ENCODE assay signal across 12 cellular contexts in the genomic region with DNA sequence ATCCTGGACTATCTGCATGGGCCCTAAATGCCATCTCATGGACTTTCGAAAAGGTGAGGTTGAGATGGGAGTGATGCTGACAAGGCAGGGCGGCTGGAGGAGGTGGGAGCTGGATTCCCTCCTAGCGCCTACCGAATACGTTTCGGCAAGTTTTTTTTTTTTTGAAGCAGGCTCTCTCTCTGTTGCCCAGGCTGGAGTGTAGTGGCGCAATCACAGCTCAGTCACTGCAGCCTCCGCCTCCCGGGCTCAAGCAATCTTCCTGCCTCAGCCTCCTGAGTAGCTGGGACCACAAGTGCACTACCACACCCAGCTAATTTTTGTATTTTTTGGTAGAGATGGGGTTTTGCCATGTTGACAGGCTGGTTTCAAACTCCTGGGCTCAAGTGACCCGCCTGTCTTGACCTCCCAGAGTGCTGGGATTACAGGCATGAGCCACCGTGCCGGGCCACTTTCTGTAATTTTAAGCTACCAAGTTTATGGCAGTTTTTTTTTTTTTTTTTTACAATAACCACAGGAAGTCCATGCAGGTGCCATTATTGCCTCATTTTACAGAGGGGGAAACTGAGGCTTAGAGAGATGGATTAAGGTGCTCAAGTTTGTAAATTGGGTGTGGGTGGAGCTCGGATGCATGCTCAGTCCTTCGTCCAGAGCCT.
DNase-seq lines count a peak whose midpoint lies in the region; ATAC-seq, FAIRE-seq and TF ChIP-seq lines count a peak whose summit lies in the region.
"Had no signal": no experiment of that assay in that cellular context is flagged by ENCODE, and none has a peak within 500 bp of the region (broad histone marks: within the 10 kb centered on the region; RNA-seq: fewer than 3 reads in every experiment).

No MANE protein-coding gene starts in this region.

- peak overlapping the region in 9 of 11 experiments; percentile 33 to 90 (median 63); a peak in 14 of 22 replicates for H3K4me2 ChIP-seq in BLaER1 treated with 17β-estradiol and CSF1 and Interleukin-3, amounts not matched to agents 10 nM and 100 nM
- H3K4me2 ChIP-seq in HCT116 (ENCODE audit: low read length) (peak overlapping the region; percentile 82), HepG2 (ENCODE audit: low read depth, low read length) (no peak overlapping the region), Karpas-422 (ENCODE audit: low read depth, low read length, poor library complexity, severe bottlenecking) (no peak overlapping the region)

- H4K20me1 ChIP-seq in BLaER1 treated with 17β-estradiol and CSF1 and Interleukin-3, amounts not matched to agents 10 nM and 100 nM: no peaks in the 10 kb centered on the region
- H4K20me1 ChIP-seq in HCT116 (ENCODE audit: insufficient read depth) (no peaks in the 10 kb centered on the region), HepG2 (ENCODE audit: insufficient read depth, low read length) (no peaks in the 10 kb centered on the region), Karpas-422 (ENCODE audit: insufficient read depth, low read depth, low read length) (no peaks in the 10 kb centered on the region)

- no peak for TF ChIP-seq RAD21 in HCT116 (IDR thresholded peaks at IDR 0.05; ENCODE audit: low read depth)
- no peak for TF ChIP-seq RAD21 in HepG2 (CRISPR knock-in tag; IDR thresholded peaks at IDR 0.05)

- no peaks in the 10 kb centered on the region for H3K79me2 ChIP-seq in HCT116 (ENCODE audit: insufficient read depth, low read length)
- no peaks in the 10 kb centered on the region for H3K79me2 ChIP-seq in HepG2 (ENCODE audit: insufficient read depth, low read length)
- H3K79me2 ChIP-seq in Karpas-422 (ENCODE audit: low read length): no peaks in the 10 kb centered on the region

- H3K27ac ChIP-seq in BLaER1 treated with 17β-estradiol and CSF1 and Interleukin-3, amounts not matched to agents 10 nM and 100 nM: peak overlapping the region in 2 of 11 experiments; percentile 31 to 49; a peak in 4 of 22 replicates
- H3K27ac ChIP-seq in HCT116 (ENCODE audit: low read depth, low read length): peak overlapping the region; percentile 61; the same call in 1 of the 2 replicates
- no peak overlapping the region for H3K27ac ChIP-seq in HepG2 (ENCODE audit: extremely low read length, insufficient read depth, low read length)
- H3K27ac ChIP-seq in Karpas-422 (ENCODE audit: low read length): no peak overlapping the region
- H3K27ac ChIP-seq: gastrocnemius medialis had no signal

- no peak overlapping the region for H3K4me3 Mint-ChIP-seq in activated T-helper 1 cell treated with anti-CD3 and anti-CD28 coated beads, Interleukin-12 subunit alpha, Interleukin-12 subunit beta, Interleukin-2, Interleukin-4 antibody, amounts not matched to agents 30 ng/mL and 10 ng/mL and 1 ng/mL, durations not matched to agents 14 hours and 24 hours and 36 hours
- H3K4me3 Mint-ChIP-seq: stimulated activated memory B cell treated with anti-CD40 and anti-IgM and Interleukin-4, amounts not matched to agents 10 μg/mL and 1 μg/mL and 100 μg/mL, for 72 hours had no signal

- intact Hi-C loops in HCT116 (cut with micrococcal nuclease) (no loop called here), HepG2 (cut with micrococcal nuclease; ENCODE audit: unreplicated experiment) (loop anchor here (5.0 to 10.0 kb wide), 2 partner anchors 41 to 84 kb away; no protein-coding TSS in a partner anchor)
- intact Hi-C loops in activated T-helper 1 cell treated with anti-CD3 and anti-CD28 coated beads, Interleukin-12 subunit alpha, Interleukin-12 subunit beta, Interleukin-2, Interleukin-4 antibody, amounts not matched to agents 30 ng/mL and 10 ng/mL and 1 ng/mL, durations not matched to agents 14 hours and 24 hours and 36 hours (cut with micrococcal nuclease): loop anchor here (1.0 to 10.0 kb wide), 5 partner anchors 16 to 356 kb away; partner anchors contain the start of gene CEP112

- peaks cover 42% of the 10 kb centered on the region for H3K4me1 Mint-ChIP-seq in activated T-helper 1 cell treated with anti-CD3 and anti-CD28 coated beads, Interleukin-12 subunit alpha, Interleukin-12 subunit beta, Interleukin-2, Interleukin-4 antibody, amounts not matched to agents 30 ng/mL and 10 ng/mL and 1 ng/mL, durations not matched to agents 14 hours and 24 hours and 36 hours (ENCODE audit: low read depth)
- H3K4me1 Mint-ChIP-seq: stimulated activated memory B cell treated with anti-CD40 and anti-IgM and Interleukin-4, amounts not matched to agents 10 μg/mL and 1 μg/mL and 100 μg/mL, for 72 hours had no signal

- H3K9ac ChIP-seq in BLaER1 treated with 17β-estradiol and CSF1 and Interleukin-3, amounts not matched to agents 10 nM and 100 nM: no peak overlapping the region
- H3K9ac ChIP-seq in HCT116 (ENCODE audit: low read length) (peak overlapping the region; percentile 41), HepG2 (ENCODE audit: insufficient read depth, low read depth, low read length) (no peak overlapping the region), Karpas-422 (ENCODE audit: low read length) (no peak overlapping the region)

- no peaks in the 10 kb centered on the region for H3K9me2 ChIP-seq in HCT116 (ENCODE audit: insufficient read depth)
- no peaks in the 10 kb centered on the region for H3K9me2 ChIP-seq in Karpas-422 (replicated peaks; ENCODE audit: insufficient read depth, low read length)

- DNase-seq in HCT116 (ENCODE audit: low read depth, low spot score) (no peak), HepG2 (ENCODE audit: low spot score) (no peak), Karpas-422 (no peak), GM12891 (ENCODE audit: insufficient read length, low spot score) (no peak)
- no peak for DNase-seq in activated T-helper 1 cell treated with anti-CD3 and anti-CD28 coated beads, Interleukin-12 subunit alpha, Interleukin-12 subunit beta, Interleukin-2, Interleukin-4 antibody, amounts not matched to agents 30 ng/mL and 10 ng/mL and 1 ng/mL, durations not matched to agents 14 hours and 24 hours and 36 hours (ENCODE audit: low spot score)
- DNase-seq: gastrocnemius medialis, occipital lobe, Peyer's patch had no signal

- H3K9me3 Mint-ChIP-seq in activated T-helper 1 cell treated with anti-CD3 and anti-CD28 coated beads, Interleukin-12 subunit alpha, Interleukin-12 subunit beta, Interleukin-2, Interleukin-4 antibody, amounts not matched to agents 30 ng/mL and 10 ng/mL and 1 ng/mL, durations not matched to agents 14 hours and 24 hours and 36 hours: peaks cover 8% of the 10 kb centered on the region

- no peak for TF ChIP-seq EP300 in HepG2 (IDR thresholded peaks at IDR 0.05; ENCODE audit: low read depth in 2 of 2, low read length in 2 of 2)
- no peak for TF ChIP-seq EP300 in HepG2 (CRISPR knock-in tag; IDR thresholded peaks at IDR 0.05; ENCODE audit: borderline replicate concordance)

- in situ Hi-C loops in HepG2 (cut with HindIII; ENCODE audit: extremely low pct_ligation_motif_present, low pct_unique_long_range_greater_than_20kb): no loop called here

- H3K27me3 Mint-ChIP-seq in activated T-helper 1 cell treated with anti-CD3 and anti-CD28 coated beads, Interleukin-12 subunit alpha, Interleukin-12 subunit beta, Interleukin-2, Interleukin-4 antibody, amounts not matched to agents 30 ng/mL and 10 ng/mL and 1 ng/mL, durations not matched to agents 14 hours and 24 hours and 36 hours (ENCODE audit: insufficient read depth): no peaks in the 10 kb centered on the region

- peak overlapping the region; percentile 81 for H3K27ac Mint-ChIP-seq in activated T-helper 1 cell treated with anti-CD3 and anti-CD28 coated beads, Interleukin-12 subunit alpha, Interleukin-12 subunit beta, Interleukin-2, Interleukin-4 antibody, amounts not matched to agents 30 ng/mL and 10 ng/mL and 1 ng/mL, durations not matched to agents 14 hours and 24 hours and 36 hours
- H3K27ac Mint-ChIP-seq: stimulated activated memory B cell treated with anti-CD40 and anti-IgM and Interleukin-4, amounts not matched to agents 10 μg/mL and 1 μg/mL and 100 μg/mL, for 72 hours had no signal

- no peak overlapping the region for H3K4me3 ChIP-seq in BLaER1 treated with 17β-estradiol and CSF1 and Interleukin-3, amounts not matched to agents 10 nM and 100 nM
- H3K4me3 ChIP-seq in HCT116 (replicated peaks in 1 of 2; ENCODE audit: low read depth in 1 of 2, low read length in 2 of 2) (peak overlapping the region in 1 of 2 experiments; percentile 50; a peak in 2 of 4 replicates), HepG2 (replicated peaks in 1 of 3; ENCODE audit: insufficient read depth in 1 of 3, low read depth in 2 of 3, low read length in 3 of 3) (no peak overlapping the region), Karpas-422 (ENCODE audit: low read length) (no peak overlapping the region)
- H3K4me3 ChIP-seq: gastrocnemius medialis, Peyer's patch had no signal

- H3K4me1 ChIP-seq in BLaER1 treated with 17β-estradiol and CSF1 and Interleukin-3, amounts not matched to agents 10 nM and 100 nM: peaks cover 10 to 64% (median 16%) of the 10 kb centered on the region in 10 experiments
- peaks cover 51% of the 10 kb centered on the region in 2 experiments for H3K4me1 ChIP-seq in HCT116 (ENCODE audit: control insufficient read depth in 1 of 2, insufficient read depth in 2 of 2, low read length in 2 of 2)
- peaks cover 71% of the 10 kb centered on the region for H3K4me1 ChIP-seq in HepG2 (ENCODE audit: insufficient read depth, low read length)
- peaks cover 17% of the 10 kb centered on the region for H3K4me1 ChIP-seq in Karpas-422 (ENCODE audit: low read length)
- H3K4me1 ChIP-seq: gastrocnemius medialis had no signal

- H2AFZ ChIP-seq in HCT116 (ENCODE audit: low read depth, low read length, poor library complexity, severe bottlenecking) (no peak overlapping the region), HepG2 (ENCODE audit: low read length) (no peak overlapping the region), Karpas-422 (ENCODE audit: low read length) (no peak overlapping the region)

- ATAC-seq in HCT116 (no peak), HepG2 (no peak; the same call in 2 of the 3 replicates), GM18505 (IDR thresholded peaks at IDR 0.05; ENCODE audit: unreplicated experiment) (no peak), GM21381 (IDR thresholded peaks at IDR 0.05; ENCODE audit: unreplicated experiment) (no peak)
- ATAC-seq: gastrocnemius medialis; stimulated activated memory B cell treated with anti-CD40 and anti-IgM and Interleukin-4, amounts not matched to agents 10 μg/mL and 1 μg/mL and 100 μg/mL, for 72 hours had no signal

- TF ChIP-seq POLR2A in HCT116 (IDR thresholded peaks at IDR 0.05; ENCODE audit: borderline replicate concordance, extremely low read depth, insufficient read depth, insufficient read length) (no peak), HepG2 (IDR thresholded peaks at IDR 0.05; ENCODE audit: insufficient read depth in 1 of 2, low read depth in 2 of 2, low read length in 2 of 2) (no peak), GM12891 (IDR thresholded peaks at IDR 0.05; ENCODE audit: low read depth, low read length) (no peak), GM18505 (IDR thresholded peaks at IDR 0.05; ENCODE audit: borderline replicate concordance, extremely low read depth, insufficient read depth, insufficient read length) (no peak)

- peaks cover 0 to 45% (median 4%) of the 10 kb centered on the region in 11 experiments; a peak in 8 of 22 replicates for H3K36me3 ChIP-seq in BLaER1 treated with 17β-estradiol and CSF1 and Interleukin-3, amounts not matched to agents 10 nM and 100 nM
- no peaks in the 10 kb centered on the region for H3K36me3 ChIP-seq in HCT116 (ENCODE audit: control insufficient read depth in 1 of 2, insufficient read depth in 2 of 2, low read length in 2 of 2)
- no peaks in the 10 kb centered on the region; a peak in 1 of 5 replicates for H3K36me3 ChIP-seq in HepG2 (replicated peaks in 1 of 2; ENCODE audit: control insufficient read depth in 1 of 2, insufficient read depth in 2 of 2, low read length in 2 of 2)
- no peaks in the 10 kb centered on the region; the same call in 1 of the 2 replicates for H3K36me3 ChIP-seq in Karpas-422 (ENCODE audit: insufficient read depth, low read length)
- H3K36me3 ChIP-seq: gastrocnemius medialis, Peyer's patch had no signal

- RAD21 ChIA-PET in HCT116 (lab: Charles Lee; ENCODE audit: low non-redundant PET in 1 of 2, low total read pairs in 2 of 2, uncharacterized antibody in 2 of 2, unreplicated experiment in 2 of 2): no interaction called here

- H3K36me3 Mint-ChIP-seq in activated T-helper 1 cell treated with anti-CD3 and anti-CD28 coated beads, Interleukin-12 subunit alpha, Interleukin-12 subunit beta, Interleukin-2, Interleukin-4 antibody, amounts not matched to agents 30 ng/mL and 10 ng/mL and 1 ng/mL, durations not matched to agents 14 hours and 24 hours and 36 hours (ENCODE audit: low read depth): peaks cover 20% of the 10 kb centered on the region
- H3K36me3 Mint-ChIP-seq: stimulated activated memory B cell treated with anti-CD40 and anti-IgM and Interleukin-4, amounts not matched to agents 10 μg/mL and 1 μg/mL and 100 μg/mL, for 72 hours had no signal

- peaks cover 24 to 58% (median 30%) of the 10 kb centered on the region in 11 experiments for H3K9me3 ChIP-seq in BLaER1 treated with 17β-estradiol and CSF1 and Interleukin-3, amounts not matched to agents 10 nM and 100 nM (replicated peaks in 1 of 11)
- peaks cover 0 to 15% of the 10 kb centered on the region in 2 experiments; a peak in 1 of 4 replicates for H3K9me3 ChIP-seq in HCT116 (ENCODE audit: control insufficient read depth in 1 of 2, insufficient read depth in 1 of 2, low read depth in 1 of 2, low read length in 2 of 2)
- no peaks in the 10 kb centered on the region for H3K9me3 ChIP-seq in HepG2 (ENCODE audit: low read length)
- peaks cover 8% of the 10 kb centered on the region for H3K9me3 ChIP-seq in Karpas-422 (ENCODE audit: low read length)
- H3K9me3 ChIP-seq: gastrocnemius medialis, Peyer's patch had no signal

- POLR2A ChIA-PET in HCT116 (lab: Charles Lee): interaction anchor here (0.6 kb wide), 1 partner anchor 11 kb away, joined by 4 read pairs; no protein-coding TSS in a partner anchor
- POLR2A ChIA-PET in HepG2 (lab: Yijun Ruan, JAX): interaction anchor here (1.3 kb wide), 1 partner anchor 19 kb away, joined by 3 read pairs; no protein-coding TSS in a partner anchor

- TF ChIP-seq CTCF in HCT116 (IDR thresholded peaks at IDR 0.05 in 2 of 3, conservative IDR thresholded peaks at IDR 0.05 in 1 of 3; ENCODE audit: borderline replicate concordance in 1 of 3, insufficient read depth in 1 of 3, low read depth in 2 of 3, low read length in 2 of 3): no peak
- TF ChIP-seq CTCF in HepG2 (CRISPR knock-in tag; IDR thresholded peaks at IDR 0.05): no peak

- 93% methylated on average over 14 of the region's 14 CpGs for WGBS in HepG2 (ENCODE audit: low lambda C conversion rate)

- FAIRE-seq in HepG2 (lab: Jason Lieb, UNC): no peak
- no peak for FAIRE-seq in GM12891 (lab: Jason Lieb, UNC)

- no peaks in the 10 kb centered on the region for H3K27me3 ChIP-seq in BLaER1 treated with 17β-estradiol and CSF1 and Interleukin-3, amounts not matched to agents 10 nM and 100 nM
- H3K27me3 ChIP-seq in HCT116 (ENCODE audit: insufficient read depth, low read length) (no peaks in the 10 kb centered on the region), HepG2 (ENCODE audit: control insufficient read depth in 1 of 2, insufficient read depth in 2 of 2, low read length in 2 of 2) (no peaks in the 10 kb centered on the region), Karpas-422 (ENCODE audit: low read length) (no peaks in the 10 kb centered on the region)
- H3K27me3 ChIP-seq: gastrocnemius medialis, Peyer's patch had no signal

- CTCF ChIA-PET in HCT116 (lab: Charles Lee) (interaction anchor here (2.8 kb wide), 1 partner anchor 18 kb away, joined by 12 read pairs; no protein-coding TSS in a partner anchor), HepG2 (lab: Yijun Ruan, JAX; ENCODE audit: low intra/inter-chr PET ratio, low total read pairs) (no interaction called here)

- BruUV-seq in HCT116 (replicated peaks; lab: Mats Ljungman, UMichigan) (no TSS peak), HepG2 (replicated peaks; lab: Mats Ljungman, UMichigan) (no TSS peak)

Comparison
In these comparisons a context has a peak if more than half of its experiments do, and no peak if none do; other contexts are left out.
1. H3K4me2 ChIP-seq: peak in BLaER1 treated with 17β-estradiol and CSF1 and Interleukin-3, amounts not matched to agents 10 nM and 100 nM (9 of 11) and HCT116 (single experiment); none in HepG2 (single experiment) and Karpas-422 (single experiment).